1 cellular context compared by ENCODE assay signal in genomic region chr7:64639267-64640001, GRCh38.
A peak's percentile ranks its signal among the peaks of the same experiment; 100 is the strongest.
TF ChIP-seq lines count a peak whose summit lies in the region.

No MANE protein-coding gene starts in this region.

TF ChIP-seq in K562, 482 proteins besides CTCF, POLR2A, EP300 and RAD21:
- TF ChIP-seq POLR2AphosphoS2 (IDR thresholded peaks at IDR 0.05; ENCODE audit: low read length) (no peak), PRPF4 (IDR thresholded peaks at IDR 0.05; ENCODE audit: insufficient read depth, low read depth, low read length, poor library complexity, severe bottlenecking) (no peak), SMAD4 (CRISPR knock-in tag; conservative IDR thresholded peaks at IDR 0.05) (no peak), CEBPB (tag; IDR thresholded peaks at IDR 0.05) (peak; percentile 62), CTBP1 (IDR thresholded peaks at IDR 0.05; ENCODE audit: borderline replicate concordance) (no peak)
